Comparison of ENCODE assay signal across 1 cellular context in the genomic region with DNA sequence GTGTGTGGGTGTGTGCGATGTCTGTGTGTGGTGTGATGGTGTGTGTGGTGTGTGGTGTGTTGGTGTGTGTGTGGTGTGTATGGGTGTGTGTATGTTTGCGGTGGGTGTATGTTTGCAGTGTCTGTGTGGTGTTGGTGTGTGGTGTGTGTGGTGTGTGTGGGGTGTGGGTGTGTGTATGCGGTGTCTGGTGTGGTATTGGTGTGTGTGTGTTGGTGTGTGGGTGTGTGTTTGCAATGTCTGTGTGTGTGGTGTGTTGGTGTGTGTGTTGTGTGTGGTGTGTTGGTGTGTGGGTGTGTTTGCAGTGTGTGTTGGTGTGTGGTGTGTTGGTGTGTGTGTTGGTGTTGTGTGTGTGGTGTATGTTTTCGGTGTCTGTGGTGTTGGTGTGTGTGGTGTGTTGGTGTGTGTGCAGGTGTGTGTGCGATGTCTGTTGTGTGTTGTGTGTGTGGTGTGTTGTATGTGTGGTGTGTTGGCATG.
TF ChIP-seq lines count a peak whose summit lies in the region.

No MANE protein-coding gene starts in this region.

TF ChIP-seq in K562, 482 proteins besides CTCF, POLR2A, EP300 and RAD21 (continued from another document):
- TF ChIP-seq, protein P1, sequence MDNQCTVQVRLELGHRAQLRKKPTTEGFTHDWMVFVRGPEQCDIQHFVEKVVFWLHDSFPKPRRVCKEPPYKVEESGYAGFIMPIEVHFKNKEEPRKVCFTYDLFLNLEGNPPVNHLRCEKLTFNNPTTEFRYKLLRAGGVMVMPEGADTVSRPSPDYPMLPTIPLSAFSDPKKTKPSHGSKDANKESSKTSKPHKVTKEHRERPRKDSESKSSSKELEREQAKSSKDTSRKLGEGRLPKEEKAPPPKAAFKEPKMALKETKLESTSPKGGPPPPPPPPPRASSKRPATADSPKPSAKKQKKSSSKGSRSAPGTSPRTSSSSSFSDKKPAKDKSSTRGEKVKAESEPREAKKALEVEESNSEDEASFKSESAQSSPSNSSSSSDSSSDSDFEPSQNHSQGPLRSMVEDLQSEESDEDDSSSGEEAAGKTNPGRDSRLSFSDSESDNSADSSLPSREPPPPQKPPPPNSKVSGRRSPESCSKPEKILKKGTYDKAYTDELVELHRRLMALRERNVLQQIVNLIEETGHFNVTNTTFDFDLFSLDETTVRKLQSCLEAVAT (IDR thresholded peaks at IDR 0.05): no peak
- no peak for TF ChIP-seq BDP1 (IDR thresholded peaks at IDR 0.05; ENCODE audit: insufficient read depth, insufficient read length)
- TF ChIP-seq NCOA4 (IDR thresholded peaks at IDR 0.05; ENCODE audit: partially characterized antibody): no peak
- no peak for TF ChIP-seq ZNF146 (CRISPR knock-in tag; IDR thresholded peaks at IDR 0.05; ENCODE audit: unreplicated experiment)
- TF ChIP-seq NFE2 (IDR thresholded peaks at IDR 0.05; ENCODE audit: low read depth): no peak
- TF ChIP-seq, protein P2, sequence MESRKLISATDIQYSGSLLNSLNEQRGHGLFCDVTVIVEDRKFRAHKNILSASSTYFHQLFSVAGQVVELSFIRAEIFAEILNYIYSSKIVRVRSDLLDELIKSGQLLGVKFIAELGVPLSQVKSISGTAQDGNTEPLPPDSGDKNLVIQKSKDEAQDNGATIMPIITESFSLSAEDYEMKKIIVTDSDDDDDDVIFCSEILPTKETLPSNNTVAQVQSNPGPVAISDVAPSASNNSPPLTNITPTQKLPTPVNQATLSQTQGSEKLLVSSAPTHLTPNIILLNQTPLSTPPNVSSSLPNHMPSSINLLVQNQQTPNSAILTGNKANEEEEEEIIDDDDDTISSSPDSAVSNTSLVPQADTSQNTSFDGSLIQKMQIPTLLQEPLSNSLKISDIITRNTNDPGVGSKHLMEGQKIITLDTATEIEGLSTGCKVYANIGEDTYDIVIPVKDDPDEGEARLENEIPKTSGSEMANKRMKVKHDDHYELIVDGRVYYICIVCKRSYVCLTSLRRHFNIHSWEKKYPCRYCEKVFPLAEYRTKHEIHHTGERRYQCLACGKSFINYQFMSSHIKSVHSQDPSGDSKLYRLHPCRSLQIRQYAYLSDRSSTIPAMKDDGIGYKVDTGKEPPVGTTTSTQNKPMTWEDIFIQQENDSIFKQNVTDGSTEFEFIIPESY (CRISPR knock-in tag; IDR thresholded peaks at IDR 0.05): no peak
- TF ChIP-seq SMAD4 (CRISPR knock-in tag; conservative IDR thresholded peaks at IDR 0.05): no peak
- no peak for TF ChIP-seq MTA2 (IDR thresholded peaks at IDR 0.05; ENCODE audit: low read depth)
- no peak for TF ChIP-seq ZNF436 (CRISPR knock-in tag; IDR thresholded peaks at IDR 0.05)
- TF ChIP-seq FOXK2 (conservative IDR thresholded peaks at IDR 0.05 in 1 of 2, IDR thresholded peaks at IDR 0.05 in 1 of 2; ENCODE audit: low read depth in 2 of 2): 0 out of 4 replicates have a peak, but pooled peaks of 1 of the 2 experiments have one; percentile 28
- TF ChIP-seq, protein P3, sequence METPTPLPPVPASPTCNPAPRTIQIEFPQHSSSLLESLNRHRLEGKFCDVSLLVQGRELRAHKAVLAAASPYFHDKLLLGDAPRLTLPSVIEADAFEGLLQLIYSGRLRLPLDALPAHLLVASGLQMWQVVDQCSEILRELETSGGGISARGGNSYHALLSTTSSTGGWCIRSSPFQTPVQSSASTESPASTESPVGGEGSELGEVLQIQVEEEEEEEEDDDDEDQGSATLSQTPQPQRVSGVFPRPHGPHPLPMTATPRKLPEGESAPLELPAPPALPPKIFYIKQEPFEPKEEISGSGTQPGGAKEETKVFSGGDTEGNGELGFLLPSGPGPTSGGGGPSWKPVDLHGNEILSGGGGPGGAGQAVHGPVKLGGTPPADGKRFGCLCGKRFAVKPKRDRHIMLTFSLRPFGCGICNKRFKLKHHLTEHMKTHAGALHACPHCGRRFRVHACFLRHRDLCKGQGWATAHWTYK (CRISPR knock-in tag; IDR thresholded peaks at IDR 0.05): no peak
- peak; percentile 83 for TF ChIP-seq HDAC6 (IDR thresholded peaks at IDR 0.05; ENCODE audit: low read depth, low read length)
- TF ChIP-seq TAF9B (IDR thresholded peaks at IDR 0.05; ENCODE audit: partially characterized antibody): no peak
- no peak for TF ChIP-seq RBM17 (IDR thresholded peaks at IDR 0.05; ENCODE audit: borderline replicate concordance, low read depth, low read length)
- TF ChIP-seq HLTF (IDR thresholded peaks at IDR 0.05): peak; percentile 2; the same call in 1 of the 2 replicates
- TF ChIP-seq ZNF124 (CRISPR knock-in tag; IDR thresholded peaks at IDR 0.05): no peak
- TF ChIP-seq TBP (optimal IDR thresholded peaks at IDR 0.05; ENCODE audit: low read depth, low read length): no peak
- TF ChIP-seq, protein P4, sequence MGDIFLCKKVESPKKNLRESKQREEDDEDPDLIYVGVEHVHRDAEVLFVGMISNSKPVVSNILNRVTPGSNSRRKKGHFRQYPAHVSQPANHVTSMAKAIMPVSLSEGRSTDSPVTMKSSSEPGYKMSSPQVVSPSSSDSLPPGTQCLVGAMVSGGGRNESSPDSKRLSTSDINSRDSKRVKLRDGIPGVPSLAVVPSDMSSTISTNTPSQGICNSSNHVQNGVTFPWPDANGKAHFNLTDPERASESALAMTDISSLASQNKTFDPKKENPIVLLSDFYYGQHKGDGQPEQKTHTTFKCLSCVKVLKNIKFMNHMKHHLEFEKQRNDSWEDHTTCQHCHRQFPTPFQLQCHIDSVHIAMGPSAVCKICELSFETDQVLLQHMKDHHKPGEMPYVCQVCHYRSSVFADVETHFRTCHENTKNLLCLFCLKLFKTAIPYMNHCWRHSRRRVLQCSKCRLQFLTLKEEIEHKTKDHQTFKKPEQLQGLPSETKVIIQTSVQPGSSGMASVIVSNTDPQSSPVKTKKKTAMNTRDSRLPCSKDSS (IDR thresholded peaks at IDR 0.05; ENCODE audit: low read depth, partially characterized antibody): peak; percentile 7
- TF ChIP-seq, protein P5, sequence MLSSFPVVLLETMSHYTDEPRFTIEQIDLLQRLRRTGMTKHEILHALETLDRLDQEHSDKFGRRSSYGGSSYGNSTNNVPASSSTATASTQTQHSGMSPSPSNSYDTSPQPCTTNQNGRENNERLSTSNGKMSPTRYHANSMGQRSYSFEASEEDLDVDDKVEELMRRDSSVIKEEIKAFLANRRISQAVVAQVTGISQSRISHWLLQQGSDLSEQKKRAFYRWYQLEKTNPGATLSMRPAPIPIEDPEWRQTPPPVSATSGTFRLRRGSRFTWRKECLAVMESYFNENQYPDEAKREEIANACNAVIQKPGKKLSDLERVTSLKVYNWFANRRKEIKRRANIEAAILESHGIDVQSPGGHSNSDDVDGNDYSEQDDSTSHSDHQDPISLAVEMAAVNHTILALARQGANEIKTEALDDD (IDR thresholded peaks at IDR 0.05): no peak
- TF ChIP-seq CBFA2T3 (IDR thresholded peaks at IDR 0.05): peak; percentile 2; the same call in 1 of the 2 replicates
- no peak for TF ChIP-seq HIVEP1 (CRISPR knock-in tag; IDR thresholded peaks at IDR 0.05)
